8 cellular contexts compared by ENCODE assay signal in the genomic region with DNA sequence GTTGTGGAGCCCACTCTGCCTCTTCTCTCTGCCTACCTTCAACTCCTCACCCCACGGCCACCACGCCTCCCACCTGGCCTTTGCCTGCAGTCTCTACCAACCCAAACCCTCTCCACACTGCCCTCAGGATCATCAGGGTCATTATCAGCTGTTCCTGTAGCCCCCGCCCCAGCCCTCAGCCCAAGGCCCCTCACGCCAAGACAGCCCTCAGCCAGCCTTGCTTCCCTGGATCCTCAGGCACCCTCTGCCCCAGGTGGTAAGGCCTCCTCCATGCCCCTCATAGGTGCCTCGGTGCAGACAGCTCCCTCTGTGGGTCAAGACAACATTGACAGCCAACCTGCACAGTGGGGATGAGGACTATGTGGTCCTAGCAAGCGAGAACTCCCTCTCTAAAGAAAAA. TPM values are rescaled to one million over a fixed set of nuclear protein-coding genes. Genes with fewer than 3 reads are reported as not detected.
A peak's percentile ranks its signal among the peaks of the same experiment; 100 is the strongest.
DNase-seq lines count a peak whose midpoint lies in the region; ATAC-seq and TF ChIP-seq lines count a peak whose summit lies in the region.

No MANE protein-coding gene starts in this region.

- H3K9me3 Mint-ChIP-seq in activated T-cell treated with anti-CD3 and anti-CD28 coated beads, Interleukin-2, amount 50 U/mL, for 24 hours, result no peaks in the 10 kb centered on the region

- no peak overlapping the region for H3K14ac ChIP-seq in IMR-90 (replicated peaks; ENCODE audit: low read depth, low read length)

- no peaks in the 10 kb centered on the region for H3K27me3 Mint-ChIP-seq in activated T-cell treated with anti-CD3 and anti-CD28 coated beads, Interleukin-2, amount 50 U/mL, for 24 hours

- H2BK20ac ChIP-seq in IMR-90 (ENCODE audit: low read depth, low read length), result no peak overlapping the region

- H3K4me3 Mint-ChIP-seq in activated T-cell treated with anti-CD3 and anti-CD28 coated beads, Interleukin-2, amount 50 U/mL, for 24 hours, result peak overlapping the region; percentile 96

- H4K8ac ChIP-seq in IMR-90 (ENCODE audit: low read depth in 2 of 2, low read length in 2 of 2), result no peak overlapping the region

- peaks cover 65% of the 10 kb centered on the region for H3K4me1 Mint-ChIP-seq in activated T-cell treated with anti-CD3 and anti-CD28 coated beads, Interleukin-2, amount 50 U/mL, for 24 hours (ENCODE audit: low read depth)

- intact Hi-C loops in IMR-90 (cut with micrococcal nuclease), result no loop called here

- no peak overlapping the region for H3K27ac ChIP-seq in IMR-90 (ENCODE audit: insufficient read depth, low read length)

- TF ChIP-seq POLR2A in IMR-90 (IDR thresholded peaks at IDR 0.05; ENCODE audit: low read depth, low read length), result no peak

- H3K27ac Mint-ChIP-seq in activated T-cell treated with anti-CD3 and anti-CD28 coated beads, Interleukin-2, amount 50 U/mL, for 24 hours, result peak overlapping the region; percentile 94

- in situ Hi-C loops in IMR-90 (cut with MboI; ENCODE audit: low sequenced_read_pairs), result no loop called here

- H3K56ac ChIP-seq in IMR-90 (ENCODE audit: extremely low read depth, insufficient read depth, low read length), result no peak overlapping the region

- no TSS peak for BruUV-seq in IMR-90 (replicated peaks; lab: Mats Ljungman, UMichigan)

- H3K9me3 ChIP-seq in IMR-90 (ENCODE audit: control insufficient read depth, insufficient read depth, low read length), result no peaks in the 10 kb centered on the region

- no peak overlapping the region for H2BK15ac ChIP-seq in IMR-90 (ENCODE audit: low read depth, low read length)

- peaks cover 19% of the 10 kb centered on the region for H3K36me3 Mint-ChIP-seq in activated T-cell treated with anti-CD3 and anti-CD28 coated beads, Interleukin-2, amount 50 U/mL, for 24 hours (ENCODE audit: low read depth)

- H3K36me3 ChIP-seq in IMR-90 (ENCODE audit: control insufficient read depth, insufficient read depth, low read length), result peaks cover 2% of the 10 kb centered on the region

- no peak overlapping the region for H3K18ac ChIP-seq in IMR-90 (ENCODE audit: low read depth, low read length)

- H2BK120ac ChIP-seq in IMR-90 (ENCODE audit: low read depth, low read length), result no peak overlapping the region

- peak overlapping the region; percentile 57 for H2AK9ac ChIP-seq in IMR-90 (replicated peaks; ENCODE audit: low read depth, low read length, poor library complexity)

- no peak overlapping the region for H4K5ac ChIP-seq in IMR-90 (ENCODE audit: low read depth, low read length)

- dilution Hi-C loops in IMR-90 (cut with HindIII; ENCODE audit: low sequenced_read_pairs, unreplicated experiment), result no loop called here

- no peak; the same call in 1 of the 2 replicates for TF ChIP-seq CTCF in IMR-90 (conservative IDR thresholded peaks at IDR 0.05; ENCODE audit: low read depth, low read length)

- H3K9ac ChIP-seq in IMR-90 (ENCODE audit: low read depth, low read length), result peak overlapping the region; percentile 54; the same call in 1 of the 2 replicates

- TF ChIP-seq RAD21 in IMR-90 (IDR thresholded peaks at IDR 0.05; ENCODE audit: low read length), result no peak

- WGBS in IMR-90 (ENCODE audit: extremely low coverage in 2 of 2, insufficient read length in 1 of 2), 2 experiments, result 93% methylated on average over 2 of the region's 6 CpGs; no CpG with 5 or more reads in 1 of the 2 experiments

- H3K4ac ChIP-seq in IMR-90 (ENCODE audit: low read depth, low read length), result no peak overlapping the region

- peaks cover 62% of the 10 kb centered on the region for H4K20me1 ChIP-seq in IMR-90 (ENCODE audit: insufficient read depth, low read length)

- 0 out of 2 replicates have a peak overlapping the region, but pooled peaks have one; percentile 41 for H3K23ac ChIP-seq in IMR-90 (ENCODE audit: low read depth, low read length)

- no peak overlapping the region for H2BK5ac ChIP-seq in IMR-90 (ENCODE audit: low read depth, low read length, poor library complexity, severe bottlenecking)

- no peak overlapping the region for H3K4me3 ChIP-seq in IMR-90 (ENCODE audit: insufficient read depth, low read depth, low read length)

- peak overlapping the region; percentile 91; the same call in 1 of the 2 replicates for H3K4me2 ChIP-seq in IMR-90 (ENCODE audit: low read depth, low read length)

- peaks cover 20% of the 10 kb centered on the region for H3K9me1 ChIP-seq in IMR-90 (ENCODE audit: insufficient read depth, low read length)

- POLR2A ChIA-PET in IMR-90 (lab: Charles Lee; ENCODE audit: unreplicated experiment), result no interaction called here

- no peak overlapping the region for H4K91ac ChIP-seq in IMR-90 (ENCODE audit: insufficient read depth, low read depth, low read length)

- H3K4me1 ChIP-seq in IMR-90 (ENCODE audit: control insufficient read depth, insufficient read depth, low read length), result peaks cover 25% of the 10 kb centered on the region

- CTCF ChIA-PET in IMR-90 (lab: Yijun Ruan, JAX), result interaction anchor here (0.6 kb wide), 1 partner anchor 87 kb away, joined by 3 read pairs; no protein-coding TSS in a partner anchor

- H2AK5ac ChIP-seq in IMR-90 (ENCODE audit: low read depth, low read length), result 0 out of 2 replicates have a peak overlapping the region, but pooled peaks have one; percentile 29

- no peaks in the 10 kb centered on the region for H3K27me3 ChIP-seq in IMR-90 (ENCODE audit: control insufficient read depth, insufficient read depth, low read length)

- H2AFZ ChIP-seq in IMR-90 (replicated peaks; ENCODE audit: low read length, poor library complexity), result peak overlapping the region; percentile 28

- DNase-seq in CD1c-positive myeloid dendritic cell (ENCODE audit: extremely low spot score) (peak; percentile 2), IMR-90 (no peak), glomerular visceral epithelial cell (ENCODE audit: extremely low spot score) (peak; percentile 21), SIG-M5 (lab: John Stamatoyannopoulos, UW) (no peak), left lobe of liver (ENCODE audit: low spot score) (no peak)
- DNase-seq in activated T-cell treated with anti-CD3 and anti-CD28 coated beads, Interleukin-2, amount 50 U/mL, for 24 hours, result peak; percentile 59
- DNase-seq in stimulated activated naive CD4-positive, alpha-beta T cell treated with Interleukin-2 at 50 U/mL for 16 hours (lab: John Stamatoyannopoulos, UW), result peak; percentile 35

- H3K79me1 ChIP-seq in IMR-90 (ENCODE audit: low read depth in 1 of 2, low read length in 2 of 2), result peaks cover 14 to 61% of the 10 kb centered on the region in 2 experiments; a peak in 3 of 4 replicates

- no peak for ATAC-seq in IMR-90 (ENCODE audit: low read depth)
- ATAC-seq in GM19452 (IDR thresholded peaks at IDR 0.05; ENCODE audit: unreplicated experiment), result no peak
- no peak for ATAC-seq in left lobe of liver

TF ChIP-seq in IMR-90, 13 proteins besides CTCF, POLR2A, EP300 and RAD21:
- no peak for TF ChIP-seq RFX5 (IDR thresholded peaks at IDR 0.05; ENCODE audit: low read depth, low read length)
- TF ChIP-seq MXI1 (IDR thresholded peaks at IDR 0.05; ENCODE audit: borderline replicate concordance, low read depth, low read length), result no peak
- no peak for TF ChIP-seq FOS (IDR thresholded peaks at IDR 0.05; ENCODE audit: low read depth, low read length)
- TF ChIP-seq SMC3 (IDR thresholded peaks at IDR 0.05; ENCODE audit: low read depth, low read length), result no peak
- no peak for TF ChIP-seq MAZ (IDR thresholded peaks at IDR 0.05; ENCODE audit: borderline replicate concordance, low read depth, low read length)
- no peak for TF ChIP-seq NFE2L2 (IDR thresholded peaks at IDR 0.05; ENCODE audit: low read depth, low read length)
- TF ChIP-seq, protein P1, sequence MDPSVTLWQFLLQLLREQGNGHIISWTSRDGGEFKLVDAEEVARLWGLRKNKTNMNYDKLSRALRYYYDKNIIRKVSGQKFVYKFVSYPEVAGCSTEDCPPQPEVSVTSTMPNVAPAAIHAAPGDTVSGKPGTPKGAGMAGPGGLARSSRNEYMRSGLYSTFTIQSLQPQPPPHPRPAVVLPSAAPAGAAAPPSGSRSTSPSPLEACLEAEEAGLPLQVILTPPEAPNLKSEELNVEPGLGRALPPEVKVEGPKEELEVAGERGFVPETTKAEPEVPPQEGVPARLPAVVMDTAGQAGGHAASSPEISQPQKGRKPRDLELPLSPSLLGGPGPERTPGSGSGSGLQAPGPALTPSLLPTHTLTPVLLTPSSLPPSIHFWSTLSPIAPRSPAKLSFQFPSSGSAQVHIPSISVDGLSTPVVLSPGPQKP (IDR thresholded peaks at IDR 0.05; ENCODE audit: borderline replicate concordance, low read depth, low read length), result no peak
- no peak for TF ChIP-seq CHD1 (IDR thresholded peaks at IDR 0.05; ENCODE audit: low read depth, low read length)
- TF ChIP-seq BHLHE40 (IDR thresholded peaks at IDR 0.05; ENCODE audit: low read depth, low read length), result no peak

RNA-seq across cellular contexts. Expression of a gene that starts 1.7 kb away (rescaled TPM):
- total RNA-seq in IMR-90 (2012; rRNA removed) (21.5 and 22.8 TPM in 2 replicates), left lobe of liver (31.2 TPM)
- polyA plus RNA-seq in IMR-90 (2012; rRNA removed), result 33.2 and 41.0 TPM in 2 replicates
- polyA plus RNA-seq in IMR-90 (2012; cell fraction: cytosol; rRNA removed), result 28.0 and 35.6 TPM in 2 replicates
- 81.2 and 239 TPM in 2 replicates for polyA plus RNA-seq in IMR-90 (2012; cell fraction: nucleus; rRNA removed; ENCODE audit: low replicate concordance)

RNA-seq across cellular contexts. Expression of a gene that starts 8.3 kb away (rescaled TPM):
- 0.18 and 0.28 TPM in 2 replicates for total RNA-seq in IMR-90 (2012; rRNA removed)
- polyA plus RNA-seq in IMR-90 (2012; rRNA removed), result 1.9 and 2.3 TPM in 2 replicates
- 1.8 and 4.1 TPM in 2 replicates for polyA plus RNA-seq in IMR-90 (2012; cell fraction: cytosol; rRNA removed)
- polyA plus RNA-seq in IMR-90 (2012; cell fraction: nucleus; rRNA removed; ENCODE audit: low replicate concordance), result 2.3 and 3.8 TPM in 2 replicates
- 1.3 TPM for total RNA-seq in left lobe of liver

RNA-seq across cellular contexts. Expression of a gene that starts 13.6 kb away (rescaled TPM):
- total RNA-seq in IMR-90 (2012; rRNA removed), result not detected in 2 replicates
- polyA plus RNA-seq in IMR-90 (2012; rRNA removed), result not detected in 2 replicates
- polyA plus RNA-seq in IMR-90 (2012; cell fraction: cytosol; rRNA removed), result not detected in 2 replicates
- 0.46 and 0.61 TPM in 2 replicates for polyA plus RNA-seq in IMR-90 (2012; cell fraction: nucleus; rRNA removed; ENCODE audit: low replicate concordance)
- total RNA-seq in left lobe of liver, result not detected

RNA-seq across cellular contexts. Expression of a gene that starts 34.4 kb away (rescaled TPM):
- total RNA-seq in IMR-90 (2012; rRNA removed), result 15.6 and 16.8 TPM in 2 replicates
- 82.6 and 103 TPM in 2 replicates for polyA plus RNA-seq in IMR-90 (2012; rRNA removed)
- 39.0 and 77.4 TPM in 2 replicates for polyA plus RNA-seq in IMR-90 (2012; cell fraction: cytosol; rRNA removed)
- 417 and 1,505 TPM in 2 replicates for polyA plus RNA-seq in IMR-90 (2012; cell fraction: nucleus; rRNA removed; ENCODE audit: low replicate concordance)
- 50.2 TPM for total RNA-seq in left lobe of liver

RNA-seq across cellular contexts. Expression of a gene that starts 34.9 kb away (rescaled TPM):
- total RNA-seq in IMR-90 (2012; rRNA removed) (36.4 and 38.5 TPM in 2 replicates), left lobe of liver (18.8 TPM)
- 30.2 and 30.8 TPM in 2 replicates for polyA plus RNA-seq in IMR-90 (2012; rRNA removed)
- polyA plus RNA-seq in IMR-90 (2012; cell fraction: cytosol; rRNA removed), result 21.4 and 24.2 TPM in 2 replicates
- 41.1 and 97.4 TPM in 2 replicates for polyA plus RNA-seq in IMR-90 (2012; cell fraction: nucleus; rRNA removed; ENCODE audit: low replicate concordance)

Comparison
In these comparisons a context has a peak if more than half of its experiments do, and no peak if none do; other contexts are left out.
1. DNase-seq: peak in CD1c-positive myeloid dendritic cell (single experiment), activated T-cell treated with anti-CD3 and anti-CD28 coated beads, Interleukin-2, amount 50 U/mL, for 24 hours (single experiment), glomerular visceral epithelial cell (single experiment) and stimulated activated naive CD4-positive, alpha-beta T cell treated with Interleukin-2 at 50 U/mL for 16 hours (single experiment); none in IMR-90 (single experiment), SIG-M5 (single experiment) and left lobe of liver (single experiment).